ENCODE assay signal across 17 cellular contexts in genomic region chr4:8407316-8407715, GRCh38.
"Had no signal": no experiment of that assay in that cellular context is flagged by ENCODE, and none has a peak within 500 bp of the region (broad histone marks: within the 10 kb centered on the region; RNA-seq: fewer than 3 reads in every experiment).

No MANE protein-coding gene starts in this region.

- H3K9me3 ChIP-seq: SK-N-SH had no signal

- DNase-seq: NCI-H1092, NCI-H1105 treated with DMSO at 0.1 percent for 48 hours, NCI-H1417 treated with DMSO at 0.1 percent for 48 hours, NCI-H146, NCI-H187, NCI-H2029, NCI-H2081 treated with DMSO at 0.1 percent for 48 hours, NCI-H2171, NCI-H226, NCI-H510A, NCI-H524 treated with DMSO at 0.1 percent for 48 hours, NCI-H774, OCI-M1, RPMI8226, SHP77, SK-N-SH, SW 1271 had no signal
